Comparison of ENCODE assay signal across 14 cellular contexts in genomic region chr5:72392326-72392733, GRCh38.
DNase-seq lines count a peak whose midpoint lies in the region; ATAC-seq and TF ChIP-seq lines count a peak whose summit lies in the region.
"Had no signal": no experiment of that assay in that cellular context is flagged by ENCODE, and none has a peak within 500 bp of the region (broad histone marks: within the 10 kb centered on the region; RNA-seq: fewer than 3 reads in every experiment).

No MANE protein-coding gene starts in this region.

- no peaks in the 10 kb centered on the region for H3K4me1 Mint-ChIP-seq in activated T-cell treated with anti-CD3 and anti-CD28 coated beads, Interleukin-2, amount 50 U/mL, for 72 hours (ENCODE audit: low read depth)

- H3K4me1 ChIP-seq in lower lobe of right lung: peaks cover 16% of the 10 kb centered on the region
- peaks cover 6% of the 10 kb centered on the region for H3K4me1 ChIP-seq in upper lobe of right lung

- H3K27me3 ChIP-seq in lower lobe of right lung (ENCODE audit: low read depth) (no peaks in the 10 kb centered on the region), upper lobe of right lung (no peaks in the 10 kb centered on the region)
- H3K27me3 ChIP-seq: SJSA1 had no signal

- H3K27ac ChIP-seq in lower lobe of right lung: no peak overlapping the region
- H3K27ac ChIP-seq in upper lobe of right lung: peak overlapping the region; percentile 2
- H3K27ac ChIP-seq: SJSA1 had no signal

- peaks cover 15% of the 10 kb centered on the region for H3K27me3 Mint-ChIP-seq in activated T-cell treated with anti-CD3 and anti-CD28 coated beads, Interleukin-2, amount 50 U/mL, for 72 hours (ENCODE audit: low read depth)

- ATAC-seq in lower lobe of right lung (peak; percentile 62 to 69), upper lobe of right lung (peak; percentile 60)
- no peak for ATAC-seq in activated T-cell treated with anti-CD3 and anti-CD28 coated beads, Interleukin-2, amount 50 U/mL, for 72 hours (replicated peaks in 1 of 2)
- ATAC-seq: left colon had no signal

- no peaks in the 10 kb centered on the region for H3K36me3 Mint-ChIP-seq in activated T-cell treated with anti-CD3 and anti-CD28 coated beads, Interleukin-2, amount 50 U/mL, for 72 hours (ENCODE audit: insufficient read depth in 2 of 2)

- H3K36me3 ChIP-seq in lower lobe of right lung: no peaks in the 10 kb centered on the region
- H3K36me3 ChIP-seq in upper lobe of right lung: no peaks in the 10 kb centered on the region
- H3K36me3 ChIP-seq: SJSA1 had no signal

- TF ChIP-seq CTCF in epithelial cell of esophagus (IDR thresholded peaks at IDR 0.05; ENCODE audit: insufficient read depth, low read depth, low read length, missing control alignments) (no peak), lower lobe of right lung (IDR thresholded peaks at IDR 0.05) (no peak), upper lobe of right lung (IDR thresholded peaks at IDR 0.05) (no peak)

- H3K9me3 ChIP-seq in lower lobe of right lung (no peaks in the 10 kb centered on the region), upper lobe of right lung (no peaks in the 10 kb centered on the region)
- H3K9me3 ChIP-seq: SJSA1 had no signal

- no peaks in the 10 kb centered on the region for H3K9me3 Mint-ChIP-seq in activated T-cell treated with anti-CD3 and anti-CD28 coated beads, Interleukin-2, amount 50 U/mL, for 72 hours
- H3K9me3 Mint-ChIP-seq: activated T-helper 1 cell treated with anti-CD3 and anti-CD28 coated beads, Interleukin-12 subunit alpha, Interleukin-12 subunit beta, Interleukin-2, Interleukin-4 antibody, amounts not matched to agents 30 ng/mL and 10 ng/mL and 1 ng/mL, durations not matched to agents 14 hours and 24 hours and 36 hours; stimulated activated naive CD8-positive, alpha-beta T cell treated with anti-CD3 and anti-CD28 coated beads, Interleukin-15, Interleukin-2, amounts not matched to agents 100 ng/mL and 50 ng/mL, for 24 hours had no signal

- no peak overlapping the region for H3K4me3 Mint-ChIP-seq in activated T-cell treated with anti-CD3 and anti-CD28 coated beads, Interleukin-2, amount 50 U/mL, for 72 hours
- H3K4me3 Mint-ChIP-seq: activated T-helper 1 cell treated with anti-CD3 and anti-CD28 coated beads, Interleukin-12 subunit alpha, Interleukin-12 subunit beta, Interleukin-2, Interleukin-4 antibody, amounts not matched to agents 30 ng/mL and 10 ng/mL and 1 ng/mL, durations not matched to agents 14 hours and 24 hours and 36 hours; stimulated activated naive CD8-positive, alpha-beta T cell treated with anti-CD3 and anti-CD28 coated beads, Interleukin-15, Interleukin-2, amounts not matched to agents 100 ng/mL and 50 ng/mL, for 24 hours had no signal

- intact Hi-C loops in lower lobe of right lung (cut with DNase I) (no loop called here), upper lobe of right lung (cut with DNase I) (no loop called here)

- DNase-seq in NCI-H446 treated with DMSO at 0.1 percent for 48 hours (lab: John Stamatoyannopoulos, UW) (peak; percentile 32), epithelial cell of esophagus (ENCODE audit: low read depth) (peak; percentile 86), lower lobe of right lung (no peak), upper lobe of right lung (no peak)
- DNase-seq in stimulated activated CD4-positive, alpha-beta T cell treated with anti-CD3 and anti-CD28 coated beads, Interleukin-2, amount 100 ng/mL, for 24 hours: no peak
- no peak for DNase-seq in activated CD4-positive, CD25-positive, alpha-beta regulatory T cell treated with anti-CD3 and anti-CD28 coated beads, Interleukin-2, amount 50 U/mL, for 72 hours
- no peak for DNase-seq in activated T-cell treated with anti-CD3 and anti-CD28 coated beads, Interleukin-2, amount 50 U/mL, for 72 hours
- DNase-seq: activated CD4-positive, CD25-positive, alpha-beta regulatory T cell; DMS79; left colon; stimulated activated CD4-positive, alpha-beta T cell treated with anti-CD3 and anti-CD28 coated beads, Interleukin-4, amount 100 ng/mL, for 24 hours had no signal

- H3K27ac Mint-ChIP-seq in activated T-cell treated with anti-CD3 and anti-CD28 coated beads, Interleukin-2, amount 50 U/mL, for 72 hours: no peak overlapping the region
- H3K27ac Mint-ChIP-seq: activated T-helper 1 cell treated with anti-CD3 and anti-CD28 coated beads, Interleukin-12 subunit alpha, Interleukin-12 subunit beta, Interleukin-2, Interleukin-4 antibody, amounts not matched to agents 30 ng/mL and 10 ng/mL and 1 ng/mL, durations not matched to agents 14 hours and 24 hours and 36 hours; stimulated activated naive CD8-positive, alpha-beta T cell treated with anti-CD3 and anti-CD28 coated beads, Interleukin-15, Interleukin-2, amounts not matched to agents 100 ng/mL and 50 ng/mL, for 24 hours had no signal

- H3K4me3 ChIP-seq in epithelial cell of esophagus (ENCODE audit: low read length) (no peak overlapping the region), lower lobe of right lung (no peak overlapping the region), upper lobe of right lung (no peak overlapping the region)
- H3K4me3 ChIP-seq: SJSA1 had no signal

Comparison
In these comparisons a context has a peak if more than half of its experiments do, and no peak if none do; other contexts are left out.
1. DNase-seq: peak in NCI-H446 treated with DMSO at 0.1 percent for 48 hours (single experiment) and epithelial cell of esophagus (single experiment); none in lower lobe of right lung (single experiment), upper lobe of right lung (single experiment), stimulated activated CD4-positive, alpha-beta T cell treated with anti-CD3 and anti-CD28 coated beads, Interleukin-2, amount 100 ng/mL, for 24 hours (0 of 2), activated CD4-positive, CD25-positive, alpha-beta regulatory T cell treated with anti-CD3 and anti-CD28 coated beads, Interleukin-2, amount 50 U/mL, for 72 hours (single experiment) and activated T-cell treated with anti-CD3 and anti-CD28 coated beads, Interleukin-2, amount 50 U/mL, for 72 hours (0 of 2).
2. ATAC-seq: peak in lower lobe of right lung (2 of 2) and upper lobe of right lung (single experiment); none in activated T-cell treated with anti-CD3 and anti-CD28 coated beads, Interleukin-2, amount 50 U/mL, for 72 hours (0 of 2).